Comparison of ENCODE assay signal across 23 cellular contexts in the genomic region with DNA sequence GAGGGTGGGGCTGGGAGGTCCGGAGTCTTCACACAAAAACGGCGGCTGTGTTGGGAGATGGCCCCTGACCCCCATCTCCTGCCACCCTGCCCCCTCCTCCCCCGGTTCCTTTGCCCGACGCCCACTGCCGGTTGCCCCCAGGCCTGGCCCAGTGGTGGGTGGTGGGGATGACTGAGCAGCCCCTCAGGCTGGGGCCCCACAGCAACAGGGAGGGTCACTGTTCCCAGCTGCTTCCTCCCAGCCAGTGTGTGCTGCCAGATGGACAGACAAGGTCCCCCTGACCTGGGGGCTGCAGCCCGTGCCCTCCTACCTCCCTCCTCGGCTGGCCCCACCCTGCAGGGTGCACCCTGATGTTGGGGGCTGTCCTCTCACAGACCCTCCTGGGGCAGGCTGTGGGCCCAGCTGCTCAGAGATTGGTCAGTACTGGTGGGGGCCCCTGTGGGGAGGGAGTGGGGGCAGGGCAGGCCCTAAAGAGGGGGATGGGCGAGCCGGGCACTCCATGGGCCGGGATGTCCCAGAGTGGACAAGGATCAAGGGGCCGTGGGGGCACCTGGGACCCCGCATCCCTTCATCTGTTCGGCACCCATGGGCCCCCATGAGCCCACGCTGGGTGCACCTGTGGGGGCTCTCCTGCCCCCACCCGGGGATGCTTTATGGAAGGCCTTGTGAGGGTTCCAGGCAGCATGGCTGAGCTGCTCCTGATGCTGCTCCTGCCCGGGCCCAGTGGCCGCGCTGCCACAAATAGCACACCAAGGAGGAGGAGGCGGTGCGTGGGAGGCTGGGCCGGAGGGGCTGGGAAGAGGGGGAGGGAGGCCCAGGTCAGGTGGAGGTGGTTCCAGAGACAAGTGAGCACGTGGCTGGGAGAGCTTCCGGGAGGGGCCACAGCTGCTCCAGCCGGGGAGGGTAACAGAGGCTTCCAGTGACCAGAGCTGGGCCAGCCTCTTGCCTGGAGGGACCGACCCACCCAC. TPM values are rescaled to one million over a fixed set of nuclear protein-coding genes. Genes with fewer than 3 reads are reported as not detected.
DNase-seq lines count a peak whose midpoint lies in the region; ATAC-seq and TF ChIP-seq lines count a peak whose summit lies in the region.
"Had no signal": no experiment of that assay in that cellular context is flagged by ENCODE, and none has a peak within 500 bp of the region (broad histone marks: within the 10 kb centered on the region; RNA-seq: fewer than 3 reads in every experiment).

No MANE protein-coding gene starts in this region.

- H3K27ac ChIP-seq in tibial artery, result peak overlapping the region; percentile 86
- H3K27ac ChIP-seq: 22Rv1, gastroesophageal sphincter, parathyroid adenoma, suprapubic skin had no signal

- H3K9me3 ChIP-seq in tibial artery, result no peaks in the 10 kb centered on the region
- H3K9me3 ChIP-seq: suprapubic skin had no signal

- no peaks in the 10 kb centered on the region for H3K36me3 Mint-ChIP-seq in activated T-helper 2 cell treated with anti-CD3 and anti-CD28 coated beads, Interferon-gamma antibody, Interleukin-2, Interleukin-4, amounts not matched to agents 10 μg/mL and 5 μg/mL and 100 μg/mL, durations not matched to agents 14 hours and 24 hours and 36 hours (ENCODE audit: low read depth)

- H3K36me3 ChIP-seq in tibial artery, result no peaks in the 10 kb centered on the region
- H3K36me3 ChIP-seq: gastroesophageal sphincter, suprapubic skin had no signal

- ATAC-seq in left ventricle myocardium superior, result peak; percentile 78
- ATAC-seq: gastroesophageal sphincter had no signal

- no peaks in the 10 kb centered on the region for H3K27me3 Mint-ChIP-seq in activated T-helper 2 cell treated with anti-CD3 and anti-CD28 coated beads, Interferon-gamma antibody, Interleukin-2, Interleukin-4, amounts not matched to agents 10 μg/mL and 5 μg/mL and 100 μg/mL, durations not matched to agents 14 hours and 24 hours and 36 hours (ENCODE audit: low read depth)

- intact Hi-C loops in left ventricle myocardium superior (cut with micrococcal nuclease) (no loop called here), tibial artery (cut with DNase I; ENCODE audit: low total_unique reads) (no loop called here)
- intact Hi-C loops in activated T-helper 2 cell treated with anti-CD3 and anti-CD28 coated beads, Interferon-gamma antibody, Interleukin-2, Interleukin-4, amounts not matched to agents 10 μg/mL and 5 μg/mL and 100 μg/mL, durations not matched to agents 14 hours and 24 hours and 36 hours (cut with micrococcal nuclease), result no loop called here

- no peak for TF ChIP-seq CTCF in tibial artery (IDR thresholded peaks at IDR 0.05)
- no peak for TF ChIP-seq CTCF in GM13977 (IDR thresholded peaks at IDR 0.05; ENCODE audit: extremely low read depth, insufficient read depth, missing control alignments)

- peaks cover 0 to 64% (median 46%) of the 10 kb centered on the region in 4 donors for H3K4me1 ChIP-seq in tibial artery
- H3K4me1 ChIP-seq: parathyroid adenoma had no signal

- DNase-seq in DMS79 treated with DMSO at 0.1 percent for 48 hours (lab: John Stamatoyannopoulos, UW) (peak; percentile 20), DMS79 (lab: John Stamatoyannopoulos, UW) (no peak), RPMI8226 (peak; percentile 51), left ventricle myocardium superior (peak; percentile 85), tibial artery (no peak), NCI-H187 (lab: John Stamatoyannopoulos, UW) (no peak), GM13977 (ENCODE audit: low spot score) (no peak)
- no peak for DNase-seq in activated T-helper 2 cell treated with anti-CD3 and anti-CD28 coated beads, Interferon-gamma antibody, Interleukin-2, Interleukin-4, amounts not matched to agents 10 μg/mL and 5 μg/mL and 100 μg/mL, durations not matched to agents 14 hours and 24 hours and 36 hours (ENCODE audit: low spot score)
- DNase-seq: activated CD4-positive, alpha-beta T cell treated with anti-CD3 and anti-CD28 coated beads, Interleukin-2, amount 50 U/mL, for 1 hour; activated T-cell treated with anti-CD3 and anti-CD28 coated beads for 4 hours; HFFc6; NCI-H1694 treated with DMSO at 0.1 percent for 48 hours; NCI-H524 treated with DMSO at 0.1 percent for 48 hours had no signal

- peak overlapping the region; percentile 48 to 51 for H3K4me3 ChIP-seq in tibial artery
- H3K4me3 ChIP-seq: smooth muscle cell had no signal

- peaks cover under 1% of the 10 kb centered on the region for H3K9me3 Mint-ChIP-seq in activated T-helper 2 cell treated with anti-CD3 and anti-CD28 coated beads, Interferon-gamma antibody, Interleukin-2, Interleukin-4, amounts not matched to agents 10 μg/mL and 5 μg/mL and 100 μg/mL, durations not matched to agents 14 hours and 24 hours and 36 hours
- H3K9me3 Mint-ChIP-seq: activated naive CD4-positive, alpha-beta T cell treated with anti-CD3 and anti-CD28 coated beads, Interleukin-2, amount 50 U/mL, for 24 hours had no signal

- no peaks in the 10 kb centered on the region for H3K27me3 ChIP-seq in tibial artery

- in situ Hi-C loops in GM13977 (cut with MboI; ENCODE audit: low pct_unique_long_range_greater_than_20kb, low sequenced_read_pairs, unreplicated experiment), result no loop called here

- no peak overlapping the region for H3K4me3 Mint-ChIP-seq in activated T-helper 2 cell treated with anti-CD3 and anti-CD28 coated beads, Interferon-gamma antibody, Interleukin-2, Interleukin-4, amounts not matched to agents 10 μg/mL and 5 μg/mL and 100 μg/mL, durations not matched to agents 14 hours and 24 hours and 36 hours (ENCODE audit: low read depth)
- H3K4me3 Mint-ChIP-seq: activated naive CD4-positive, alpha-beta T cell treated with anti-CD3 and anti-CD28 coated beads, Interleukin-2, amount 50 U/mL, for 24 hours; HFFc6 had no signal

- H3K27ac Mint-ChIP-seq in activated T-helper 2 cell treated with anti-CD3 and anti-CD28 coated beads, Interferon-gamma antibody, Interleukin-2, Interleukin-4, amounts not matched to agents 10 μg/mL and 5 μg/mL and 100 μg/mL, durations not matched to agents 14 hours and 24 hours and 36 hours, result no peak overlapping the region
- H3K27ac Mint-ChIP-seq: activated naive CD4-positive, alpha-beta T cell treated with anti-CD3 and anti-CD28 coated beads, Interleukin-2, amount 50 U/mL, for 24 hours; HFFc6 had no signal

- no peaks in the 10 kb centered on the region for H3K4me1 Mint-ChIP-seq in activated T-helper 2 cell treated with anti-CD3 and anti-CD28 coated beads, Interferon-gamma antibody, Interleukin-2, Interleukin-4, amounts not matched to agents 10 μg/mL and 5 μg/mL and 100 μg/mL, durations not matched to agents 14 hours and 24 hours and 36 hours (ENCODE audit: low read depth)
- H3K4me1 Mint-ChIP-seq: activated naive CD4-positive, alpha-beta T cell treated with anti-CD3 and anti-CD28 coated beads, Interleukin-2, amount 50 U/mL, for 24 hours had no signal

RNA-seq across cellular contexts. Expression of a gene that starts 5.1 kb away (rescaled TPM):
- total RNA-seq in left ventricle myocardium superior, result not detected
- total RNA-seq in activated T-helper 2 cell treated with anti-CD3 and anti-CD28 coated beads, Interferon-gamma antibody, Interleukin-2, Interleukin-4, amounts not matched to agents 10 μg/mL and 5 μg/mL and 100 μg/mL, durations not matched to agents 14 hours and 24 hours and 36 hours, result not detected in 2 replicates
- total RNA-seq: Daoy, gastroesophageal sphincter, HFFc6, liver, M059J, myocyte, smooth muscle cell, suprapubic skin had no signal

RNA-seq across cellular contexts. Expression of a gene that starts 18.4 kb away (rescaled TPM):
- 25.8 TPM for total RNA-seq in left ventricle myocardium superior
- not detected in 2 replicates for total RNA-seq in activated T-helper 2 cell treated with anti-CD3 and anti-CD28 coated beads, Interferon-gamma antibody, Interleukin-2, Interleukin-4, amounts not matched to agents 10 μg/mL and 5 μg/mL and 100 μg/mL, durations not matched to agents 14 hours and 24 hours and 36 hours
- total RNA-seq: Daoy, gastroesophageal sphincter, HFFc6, liver, M059J, smooth muscle cell had no signal

Comparison
In these comparisons a context has a peak if more than half of its experiments do, and no peak if none do; other contexts are left out.
1. DNase-seq: peak in DMS79 treated with DMSO at 0.1 percent for 48 hours (single experiment), RPMI8226 (single experiment) and left ventricle myocardium superior (single experiment); none in DMS79 (single experiment), tibial artery (0 of 2), activated T-helper 2 cell treated with anti-CD3 and anti-CD28 coated beads, Interferon-gamma antibody, Interleukin-2, Interleukin-4, amounts not matched to agents 10 μg/mL and 5 μg/mL and 100 μg/mL, durations not matched to agents 14 hours and 24 hours and 36 hours (single experiment), NCI-H187 (0 of 2) and GM13977 (single experiment).
2. RNA of a gene that starts 18.4 kb away (total RNA-seq): 25.8 TPM in left ventricle myocardium superior (single experiment); not detected in activated T-helper 2 cell treated with anti-CD3 and anti-CD28 coated beads, Interferon-gamma antibody, Interleukin-2, Interleukin-4, amounts not matched to agents 10 μg/mL and 5 μg/mL and 100 μg/mL, durations not matched to agents 14 hours and 24 hours and 36 hours; every median in the first group is over 10 times any median in the second.